ENCODE assay signal across 24 cellular contexts in genomic region chr16:51815527-51815926, GRCh38.
"Had no signal": no experiment of that assay in that cellular context is flagged by ENCODE, and none has a peak within 500 bp of the region (broad histone marks: within the 10 kb centered on the region; RNA-seq: fewer than 3 reads in every experiment).

No MANE protein-coding gene starts in this region.

- H3K4me3 ChIP-seq: coronary artery, dorsolateral prefrontal cortex, esophagus muscularis mucosa, gastrocnemius medialis, heart right ventricle, left lung, lower lobe of right lung, mucosa of descending colon had no signal

- H3K27me3 ChIP-seq: esophagus muscularis mucosa, gastrocnemius medialis, left lung had no signal

- DNase-seq: dermis blood vessel endothelial cell; dorsolateral prefrontal cortex; effector CD4-positive, alpha-beta T cell; effector memory CD4-positive, alpha-beta T cell; foreskin fibroblast; foreskin melanocyte; gastrocnemius medialis; glutamatergic neuron; head of caudate nucleus; heart right ventricle; hippocampal formation; islet precursor cell; kidney; kidney glomerular epithelial cell; left cardiac atrium; left lung; left ventricle myocardium superior; lower lobe of right lung; mesenchymal stem cell; mucosa of descending colon; naive B cell; naive thymus-derived CD8-positive, alpha-beta T cell had no signal

- H3K27ac ChIP-seq: coronary artery, dorsolateral prefrontal cortex, esophagus muscularis mucosa, gastrocnemius medialis, heart right ventricle, left lung, lower lobe of right lung had no signal

- H3K36me3 ChIP-seq: esophagus muscularis mucosa, gastrocnemius medialis, heart right ventricle, left lung, lower lobe of right lung had no signal
